9 cellular contexts compared by ENCODE assay signal in the genomic region with DNA sequence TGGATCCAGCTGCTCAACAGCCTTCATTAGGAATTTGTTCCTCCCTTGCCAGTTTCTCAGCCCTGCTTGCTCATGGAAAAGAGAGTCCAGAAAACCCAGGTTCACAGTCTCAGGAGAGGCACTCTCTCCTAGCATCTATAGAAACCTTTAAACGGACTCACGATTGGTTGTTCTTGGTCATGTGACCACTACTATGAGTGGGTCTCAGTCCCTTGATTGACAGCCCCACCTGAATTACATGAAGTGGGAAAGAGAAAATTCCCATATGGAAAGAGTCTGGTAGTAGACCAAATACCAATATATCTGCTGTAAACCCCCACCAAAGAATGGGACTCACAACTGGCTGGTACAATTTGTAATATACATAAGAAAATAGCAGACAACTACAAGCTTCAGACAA.
"Had no signal": no experiment of that assay in that cellular context is flagged by ENCODE, and none has a peak within 500 bp of the region (broad histone marks: within the 10 kb centered on the region; RNA-seq: fewer than 3 reads in every experiment).

No MANE protein-coding gene starts in this region.

- H3K4me3 ChIP-seq: GM23248 had no signal

- H2AFZ ChIP-seq: GM23248 had no signal

- H3K9me3 Mint-ChIP-seq: H9, HFFc6 had no signal

- H3K27ac ChIP-seq: GM23248 had no signal

- H3K9ac ChIP-seq: GM23248 had no signal

- DNase-seq: GM23248, GOT3, H9, HCEC 1CT, HFFc6, IMR-90, KG1 had no signal

- FAIRE-seq: H54, HTR-8/SVneo had no signal

- H3K4me3 Mint-ChIP-seq: H9, HFFc6 had no signal

- H3K27ac Mint-ChIP-seq: H9, HFFc6 had no signal
